Comparison of ENCODE assay signal across 19 cellular contexts in genomic region chr2:162821718-162822117, GRCh38. TPM values are rescaled to one million over a fixed set of nuclear protein-coding genes. Genes with fewer than 3 reads are reported as not detected.
"Had no signal": no experiment of that assay in that cellular context is flagged by ENCODE, and none has a peak within 500 bp of the region (broad histone marks: within the 10 kb centered on the region; RNA-seq: fewer than 3 reads in every experiment).

No MANE protein-coding gene starts in this region.

- H3K36me3 Mint-ChIP-seq: natural killer cell; stimulated activated naive B cell treated with anti-CD40 and anti-IgM and Interleukin-4, amounts not matched to agents 10 μg/mL and 1 μg/mL and 100 μg/mL, for 72 hours had no signal

- H3K27ac Mint-ChIP-seq: natural killer cell; stimulated activated naive B cell treated with anti-CD40 and anti-IgM and Interleukin-4, amounts not matched to agents 10 μg/mL and 1 μg/mL and 100 μg/mL, for 72 hours; stimulated activated naive CD8-positive, alpha-beta T cell treated with anti-CD3 and anti-CD28 coated beads, Interleukin-15, amount 100 ng/mL, for 72 hours had no signal

- H3K27me3 Mint-ChIP-seq: stimulated activated naive B cell treated with anti-CD40 and anti-IgM and Interleukin-4, amounts not matched to agents 10 μg/mL and 1 μg/mL and 100 μg/mL, for 72 hours; stimulated activated naive CD8-positive, alpha-beta T cell treated with anti-CD3 and anti-CD28 coated beads, Interleukin-15, amount 100 ng/mL, for 72 hours had no signal

- H3K4me3 Mint-ChIP-seq: natural killer cell; neural crest cell; stimulated activated naive B cell treated with anti-CD40 and anti-IgM and Interleukin-4, amounts not matched to agents 10 μg/mL and 1 μg/mL and 100 μg/mL, for 72 hours; stimulated activated naive CD8-positive, alpha-beta T cell treated with anti-CD3 and anti-CD28 coated beads, Interleukin-15, amount 100 ng/mL, for 72 hours had no signal

- H3K4me1 Mint-ChIP-seq: natural killer cell; neural crest cell; stimulated activated naive B cell treated with anti-CD40 and anti-IgM and Interleukin-4, amounts not matched to agents 10 μg/mL and 1 μg/mL and 100 μg/mL, for 72 hours; stimulated activated naive CD8-positive, alpha-beta T cell treated with anti-CD3 and anti-CD28 coated beads, Interleukin-15, amount 100 ng/mL, for 72 hours had no signal

- DNase-seq: effector memory CD4-positive, alpha-beta T cell; gastrocnemius medialis; heart right ventricle; islet precursor cell; mammary epithelial cell; natural killer cell; posterior cingulate gyrus; stimulated activated CD4-positive, alpha-beta T cell treated with anti-CD3 and anti-CD28 coated beads, Interleukin-2, amount 100 ng/mL, for 24 hours; stimulated activated CD4-positive, alpha-beta T cell treated with anti-CD3 and anti-CD28 coated beads, Interleukin-4, amount 100 ng/mL, for 4 hours; stimulated activated naive B cell treated with anti-CD40 and anti-IgM and Interleukin-4, amounts not matched to agents 10 μg/mL and 1 μg/mL and 100 μg/mL, for 72 hours; stimulated activated naive CD8-positive, alpha-beta T cell treated with anti-CD3 and anti-CD28 coated beads, Interleukin-15, amount 100 ng/mL, for 72 hours; transverse colon had no signal

- H3K9me3 Mint-ChIP-seq: neural crest cell; stimulated activated naive B cell treated with anti-CD40 and anti-IgM and Interleukin-4, amounts not matched to agents 10 μg/mL and 1 μg/mL and 100 μg/mL, for 72 hours; stimulated activated naive CD8-positive, alpha-beta T cell treated with anti-CD3 and anti-CD28 coated beads, Interleukin-15, amount 100 ng/mL, for 72 hours had no signal

RNA-seq across cellular contexts. Expression of gene KCNH7, which starts 16.8 kb away (rescaled TPM):
- total RNA-seq: gastrocnemius medialis, lower leg skin, mammary epithelial cell, myocyte, natural killer cell, osteocyte, sciatic nerve, subcutaneous adipose tissue, thoracic aorta, transverse colon had no signal
